8 cellular contexts compared by ENCODE assay signal in the genomic region with DNA sequence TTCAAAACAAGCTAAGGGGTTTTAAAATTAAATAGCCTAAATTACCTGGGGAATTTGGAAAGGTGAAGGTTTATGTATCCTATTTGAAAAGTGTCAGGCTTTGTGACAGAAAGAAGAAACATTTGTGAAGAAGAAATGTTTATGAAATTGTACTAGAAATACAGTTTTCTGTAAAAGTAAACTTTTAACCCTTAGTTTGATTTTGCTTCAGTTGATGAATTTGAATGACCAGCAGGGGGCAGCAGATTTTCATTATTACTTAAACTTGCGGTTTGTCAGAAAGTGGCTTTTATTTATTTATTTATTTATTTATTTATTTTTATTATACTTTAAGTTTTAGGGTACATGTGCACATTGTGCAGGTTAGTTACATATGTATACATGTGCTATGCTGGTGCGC. TPM values are rescaled to one million over a fixed set of nuclear protein-coding genes. Genes with fewer than 3 reads are reported as not detected.
A peak's percentile ranks its signal among the peaks of the same experiment; 100 is the strongest.
DNase-seq lines count a peak whose midpoint lies in the region; ATAC-seq and TF ChIP-seq lines count a peak whose summit lies in the region.

No MANE protein-coding gene starts in this region.

- H3K27ac ChIP-seq in colonic mucosa (no peak overlapping the region), prostate gland (no peak overlapping the region)

- no peaks in the 10 kb centered on the region for H3K27me3 Mint-ChIP-seq in activated naive CD4-positive, alpha-beta T cell treated with anti-CD3 and anti-CD28 coated beads for 36 hours (ENCODE audit: low read depth)

- H3K27me3 ChIP-seq in colonic mucosa (no peaks in the 10 kb centered on the region), prostate gland (replicated peaks; ENCODE audit: insufficient read depth) (no peaks in the 10 kb centered on the region)

- DNase-seq in activated naive CD4-positive, alpha-beta T cell treated with anti-CD3 and anti-CD28 coated beads for 36 hours: peak; percentile 35
- no peak for DNase-seq in activated naive CD4-positive, alpha-beta T cell (lab: John Stamatoyannopoulos, UW)
- peak; percentile 44 for DNase-seq in NCI-H2227 treated with DMSO at 0.1 percent for 48 hours (lab: John Stamatoyannopoulos, UW)
- no peak for DNase-seq in colonic mucosa
- DNase-seq in prostate gland (ENCODE audit: low spot score): peak; percentile 20
- DNase-seq in T-helper 9 cell: no peak

- H3K36me3 ChIP-seq in colonic mucosa: no peaks in the 10 kb centered on the region
- H3K36me3 ChIP-seq in prostate gland: no peaks in the 10 kb centered on the region

- WGBS in prostate gland: 74% methylated on average over 2 of the region's 2 CpGs

- intact Hi-C loops in activated naive CD4-positive, alpha-beta T cell treated with anti-CD3 and anti-CD28 coated beads for 36 hours (cut with micrococcal nuclease): no loop called here
- intact Hi-C loops in colonic mucosa (cut with DNase I) (no loop called here), prostate gland (cut with DNase I) (no loop called here)

- peaks cover 6% of the 10 kb centered on the region for H3K9me3 Mint-ChIP-seq in activated naive CD4-positive, alpha-beta T cell treated with anti-CD3 and anti-CD28 coated beads for 36 hours

- H3K36me3 Mint-ChIP-seq in activated naive CD4-positive, alpha-beta T cell treated with anti-CD3 and anti-CD28 coated beads for 36 hours (ENCODE audit: low read depth): peaks cover 61% of the 10 kb centered on the region

- CTCF ChIA-PET in activated naive CD4-positive, alpha-beta T cell treated with anti-CD3 and anti-CD28 coated beads for 36 hours (lab: Charles Lee): interaction anchor here (1.3 to 1.6 kb wide), 3 partner anchors 10 to 29 kb away, joined by 3 to 4 read pairs (median 4); no protein-coding TSS in a partner anchor

- TF ChIP-seq CTCF in colonic mucosa (IDR thresholded peaks at IDR 0.05) (peak; percentile 53), prostate gland (IDR thresholded peaks at IDR 0.05) (peak in 3 of 4 experiments; percentile 43 to 62 (median 50))

- H3K9me3 ChIP-seq in colonic mucosa: no peaks in the 10 kb centered on the region
- no peaks in the 10 kb centered on the region for H3K9me3 ChIP-seq in prostate gland

- no peak for TF ChIP-seq POLR2A in prostate gland (IDR thresholded peaks at IDR 0.05)

- H3K9ac ChIP-seq in colonic mucosa (ENCODE audit: low read depth in 2 of 2, low read length in 2 of 2): no peak overlapping the region

- ATAC-seq in GM18858 (IDR thresholded peaks at IDR 0.05; ENCODE audit: unreplicated experiment) (no peak), HG02970 (IDR thresholded peaks at IDR 0.05; ENCODE audit: low FRiP score, unreplicated experiment) (no peak)

- H3K4me1 ChIP-seq in colonic mucosa: no peaks in the 10 kb centered on the region
- H3K4me1 ChIP-seq in prostate gland (replicated peaks): peaks cover 5% of the 10 kb centered on the region

- H3K4me3 Mint-ChIP-seq in activated naive CD4-positive, alpha-beta T cell treated with anti-CD3 and anti-CD28 coated beads for 36 hours: no peak overlapping the region

- no peak overlapping the region for H3K27ac Mint-ChIP-seq in activated naive CD4-positive, alpha-beta T cell treated with anti-CD3 and anti-CD28 coated beads for 36 hours

- no peaks in the 10 kb centered on the region for H3K4me1 Mint-ChIP-seq in activated naive CD4-positive, alpha-beta T cell treated with anti-CD3 and anti-CD28 coated beads for 36 hours (ENCODE audit: low read depth)

- H3K4me3 ChIP-seq in colonic mucosa (no peak overlapping the region), prostate gland (no peak overlapping the region)

RNA-seq across cellular contexts. Expression of a gene that starts 58.1 kb away (rescaled TPM):
- 10 to 100 TPM; 98.4 to 98.9 TPM for total RNA-seq in activated naive CD4-positive, alpha-beta T cell treated with anti-CD3 and anti-CD28 coated beads for 36 hours
- total RNA-seq in colonic mucosa: 100 to 1,000 TPM in 1 of 2 donors, 10 to 100 TPM in 1; 81.3 to 148 TPM
- total RNA-seq in prostate gland: 10 to 100 TPM; 30.6 to 31.4 TPM

Comparison
In these comparisons a context has a peak if more than half of its experiments do, and no peak if none do; other contexts are left out.
1. DNase-seq: peak in activated naive CD4-positive, alpha-beta T cell treated with anti-CD3 and anti-CD28 coated beads for 36 hours (single experiment), NCI-H2227 treated with DMSO at 0.1 percent for 48 hours (single experiment) and prostate gland (single experiment); none in activated naive CD4-positive, alpha-beta T cell (0 of 4), colonic mucosa (single experiment) and T-helper 9 cell (single experiment).